ENCODE assay signal across 17 cellular contexts in genomic region chr1:54461731-54462596, GRCh38. TPM values are rescaled to one million over a fixed set of nuclear protein-coding genes. Genes with fewer than 3 reads are reported as not detected.
A peak's percentile ranks its signal among the peaks of the same experiment; 100 is the strongest.
DNase-seq lines count a peak whose midpoint lies in the region; ATAC-seq, FAIRE-seq and TF ChIP-seq lines count a peak whose summit lies in the region.
"Had no signal": no experiment of that assay in that cellular context is flagged by ENCODE, and none has a peak within 500 bp of the region (broad histone marks: within the 10 kb centered on the region; RNA-seq: fewer than 3 reads in every experiment).

No MANE protein-coding gene starts in this region.

- peak overlapping the region; percentile 79 for H2AFZ ChIP-seq in endothelial cell of umbilical vein (ENCODE audit: low read depth, low read length)

- no peaks in the 10 kb centered on the region for H3K36me3 Mint-ChIP-seq in activated CD4-positive, alpha-beta T cell treated with anti-CD3 and anti-CD28 coated beads, Interleukin-2, amount 10 ng/mL, durations not matched to agents 7 days and 5 days (ENCODE audit: low read depth)

- H3K79me2 ChIP-seq in endothelial cell of umbilical vein (ENCODE audit: control insufficient read depth, insufficient read depth, low read length): no peaks in the 10 kb centered on the region

- H3K27ac ChIP-seq in RWPE2 (ENCODE audit: poor library complexity, severe bottlenecking) (no peak overlapping the region), endothelial cell of umbilical vein (ENCODE audit: insufficient read depth, low read depth, low read length) (no peak overlapping the region)
- H3K27ac ChIP-seq: gastrocnemius medialis, prostate gland, RWPE1 had no signal

- no peak for TF ChIP-seq CTCF in RWPE2 (IDR thresholded peaks at IDR 0.05; ENCODE audit: poor library complexity, severe bottlenecking)
- no peak for TF ChIP-seq CTCF in endothelial cell of umbilical vein (IDR thresholded peaks at IDR 0.05; ENCODE audit: extremely low read depth in 1 of 2, insufficient read depth in 1 of 2, low read depth in 1 of 2, low read length in 2 of 2)

- ATAC-seq in RWPE2 (ENCODE audit: low read depth): no peak
- no peak for ATAC-seq in HG03045 (IDR thresholded peaks at IDR 0.05; ENCODE audit: unreplicated experiment)
- ATAC-seq: gastrocnemius medialis, left ventricle myocardium superior had no signal

- H3K4me3 ChIP-seq in RWPE2 (ENCODE audit: severe bottlenecking) (no peak overlapping the region), endothelial cell of umbilical vein (replicated peaks in 1 of 3; ENCODE audit: insufficient read depth in 1 of 3, low read depth in 1 of 3, low read length in 3 of 3) (no peak overlapping the region)
- H3K4me3 ChIP-seq: gastrocnemius medialis, prostate gland had no signal

- peaks cover 41% of the 10 kb centered on the region for H3K4me1 Mint-ChIP-seq in activated CD4-positive, alpha-beta T cell treated with anti-CD3 and anti-CD28 coated beads, Interleukin-2, amount 10 ng/mL, durations not matched to agents 7 days and 5 days

- no peaks in the 10 kb centered on the region for H3K27me3 ChIP-seq in RWPE2 (ENCODE audit: insufficient read depth, poor library complexity, severe bottlenecking)
- H3K27me3 ChIP-seq in endothelial cell of umbilical vein (ENCODE audit: control insufficient read depth in 2 of 2, insufficient read depth in 2 of 2, low read length in 2 of 2): no peaks in the 10 kb centered on the region
- H3K27me3 ChIP-seq: gastrocnemius medialis had no signal

- H3K9me3 ChIP-seq in RWPE2 (ENCODE audit: severe bottlenecking) (no peaks in the 10 kb centered on the region), endothelial cell of umbilical vein (replicated peaks; ENCODE audit: control insufficient read depth, insufficient read depth, low read length) (no peaks in the 10 kb centered on the region)
- H3K9me3 ChIP-seq: gastrocnemius medialis, prostate gland had no signal

- no peaks in the 10 kb centered on the region for H3K36me3 ChIP-seq in RWPE2 (ENCODE audit: low read depth)
- no peaks in the 10 kb centered on the region for H3K36me3 ChIP-seq in endothelial cell of umbilical vein (ENCODE audit: control insufficient read depth in 2 of 2, extremely low read depth in 1 of 2, insufficient read depth in 2 of 2, low read length in 2 of 2)
- H3K36me3 ChIP-seq: gastrocnemius medialis, prostate gland had no signal

- no peak overlapping the region for H3K4me3 Mint-ChIP-seq in activated CD4-positive, alpha-beta T cell treated with anti-CD3 and anti-CD28 coated beads, Interleukin-2, amount 10 ng/mL, durations not matched to agents 7 days and 5 days

- no peaks in the 10 kb centered on the region for H3K9me1 ChIP-seq in endothelial cell of umbilical vein (replicated peaks; ENCODE audit: control insufficient read depth, extremely low read depth, insufficient read depth, low read length)

- BruUV-seq in endothelial cell of umbilical vein (replicated peaks; lab: Mats Ljungman, UMichigan): no TSS peak

- intact Hi-C loops in endothelial cell of umbilical vein (cut with micrococcal nuclease) (no loop called here), posterior vena cava (cut with DNase I) (no loop called here)

- H3K9me3 Mint-ChIP-seq in activated CD4-positive, alpha-beta T cell treated with anti-CD3 and anti-CD28 coated beads, Interleukin-2, amount 10 ng/mL, durations not matched to agents 7 days and 5 days: peaks cover 3% of the 10 kb centered on the region

- no peak overlapping the region for H3K4me2 ChIP-seq in endothelial cell of umbilical vein (ENCODE audit: insufficient read depth, low read length)

- H3K4me1 ChIP-seq in RWPE2 (ENCODE audit: insufficient read depth, poor library complexity, severe bottlenecking) (no peaks in the 10 kb centered on the region), endothelial cell of umbilical vein (ENCODE audit: control insufficient read depth, extremely low read depth, insufficient read depth, low read length) (peaks cover 37% of the 10 kb centered on the region)
- H3K4me1 ChIP-seq: prostate gland had no signal

- no peak for DNase-seq in activated CD4-positive, alpha-beta T cell treated with anti-CD3 and anti-CD28 coated beads, Interleukin-2, amount 10 ng/mL, durations not matched to agents 7 days and 5 days
- DNase-seq in activated CD4-positive, alpha-beta T cell treated with anti-CD3 and anti-CD28 coated beads, Interleukin-2, amount 50 U/mL, for 1 hour: no peak
- DNase-seq in RWPE2 (ENCODE audit: low spot score): peak; percentile 26
- DNase-seq in endothelial cell of umbilical vein (ENCODE audit: low read depth, low spot score): no peak
- peak; percentile 57 for DNase-seq in posterior vena cava (ENCODE audit: low spot score)
- no peak for DNase-seq in NOMO-1 (lab: John Stamatoyannopoulos, UW; ENCODE audit: unreplicated experiment in 2 of 2)
- DNase-seq in stimulated activated CD4-positive, alpha-beta T cell treated with anti-CD3 and anti-CD28 coated beads, Interleukin-4, amount 100 ng/mL, for 1 hour: no peak
- DNase-seq: activated CD4-positive, CD25-positive, alpha-beta regulatory T cell; gastrocnemius medialis; left ventricle myocardium superior; MV-4-11; NCI-H2081 treated with DMSO at 0.1 percent for 48 hours; NCI-H748 treated with DMSO at 0.1 percent for 48 hours; T-helper 2 cell had no signal

- CTCF ChIA-PET in activated CD4-positive, alpha-beta T cell treated with anti-CD3 and anti-CD28 coated beads, Interleukin-2, amount 10 ng/mL, durations not matched to agents 7 days and 5 days (lab: Charles Lee): interaction anchor here (0.6 to 1.4 kb wide), 5 partner anchors 10 to 170 kb away, joined by 3 read pairs; no protein-coding TSS in a partner anchor
- CTCF ChIA-PET in endothelial cell of umbilical vein (lab: Charles Lee): interaction anchor here (1.2 to 2.4 kb wide), 3 partner anchors 28 to 55 kb away, joined by 3 to 8 read pairs (median 8); no protein-coding TSS in a partner anchor

- no peaks in the 10 kb centered on the region for H4K20me1 ChIP-seq in endothelial cell of umbilical vein (replicated peaks; ENCODE audit: control insufficient read depth, extremely low read depth, insufficient read depth, low read length)

- no peak for TF ChIP-seq POLR2A in endothelial cell of umbilical vein (IDR thresholded peaks at IDR 0.05; ENCODE audit: low read depth, low read length)

- H3K9ac ChIP-seq in endothelial cell of umbilical vein (replicated peaks; ENCODE audit: extremely low read depth, insufficient read depth, low read length): no peak overlapping the region

- H3K27me3 Mint-ChIP-seq in activated CD4-positive, alpha-beta T cell treated with anti-CD3 and anti-CD28 coated beads, Interleukin-2, amount 10 ng/mL, durations not matched to agents 7 days and 5 days: no peaks in the 10 kb centered on the region

- dilution Hi-C loops in endothelial cell of umbilical vein (cut with MboI; ENCODE audit: extremely low pct_ligation_motif_present, low sequenced_read_pairs): no loop called here

- FAIRE-seq in endothelial cell of umbilical vein (lab: Jason Lieb, UNC): peak; percentile 79

- peak overlapping the region; percentile 20 for H3K27ac Mint-ChIP-seq in activated CD4-positive, alpha-beta T cell treated with anti-CD3 and anti-CD28 coated beads, Interleukin-2, amount 10 ng/mL, durations not matched to agents 7 days and 5 days

- POLR2A ChIA-PET in activated CD4-positive, alpha-beta T cell treated with anti-CD3 and anti-CD28 coated beads, Interleukin-2, amount 10 ng/mL, durations not matched to agents 7 days and 5 days (lab: Charles Lee): no interaction called here
- POLR2A ChIA-PET in endothelial cell of umbilical vein (lab: Charles Lee): no interaction called here

TF ChIP-seq in endothelial cell of umbilical vein, 7 proteins besides CTCF, POLR2A, EP300 and RAD21:
- TF ChIP-seq MYC (IDR thresholded peaks at IDR 0.05; ENCODE audit: low read depth, low read length) (no peak), FOS (IDR thresholded peaks at IDR 0.05; ENCODE audit: borderline replicate concordance, insufficient read depth, low read length) (no peak), GATA2 (IDR thresholded peaks at IDR 0.05; ENCODE audit: insufficient read depth, insufficient read length, low read depth, low read length) (no peak), POLR2AphosphoS5 (IDR thresholded peaks at IDR 0.05; ENCODE audit: insufficient read depth, low read depth, low read length) (no peak), EZH2 (IDR thresholded peaks at IDR 0.05; ENCODE audit: borderline replicate concordance, low read depth, low read length, severe bottlenecking) (no peak), MAX (IDR thresholded peaks at IDR 0.05; ENCODE audit: insufficient read depth, insufficient read length) (no peak), JUN (IDR thresholded peaks at IDR 0.05; ENCODE audit: borderline replicate concordance, insufficient read depth, insufficient read length, low read depth) (no peak)

RNA-seq across cellular contexts. Expression of gene SSBP3, which starts 55.8 kb away (rescaled TPM):
- total RNA-seq in activated CD4-positive, alpha-beta T cell treated with anti-CD3 and anti-CD28 coated beads, Interleukin-2, amount 10 ng/mL, durations not matched to agents 7 days and 5 days: 100 to 1,000 TPM in 1 of 2 experiments, 10 to 100 TPM in 1; 93.4 to 127 TPM
- 49.5 and 59.4 TPM in 2 replicates for total RNA-seq in endothelial cell of umbilical vein
- polyA plus RNA-seq in endothelial cell of umbilical vein: 44.9 and 46.1 TPM in 2 replicates
- polyA plus RNA-seq in endothelial cell of umbilical vein (2011; cell fraction: cytosol; rRNA removed): 51.0 and 51.5 TPM in 2 replicates
- polyA plus RNA-seq in endothelial cell of umbilical vein (2011; cell fraction: nucleus; rRNA removed): 40.7 and 41.0 TPM in 2 replicates
- polyA plus RNA-seq in endothelial cell of umbilical vein (2012): 69.6 and 71.8 TPM in 2 replicates
- 24.9 and 28.2 TPM in 2 replicates for polyA minus RNA-seq in endothelial cell of umbilical vein
- polyA minus RNA-seq in endothelial cell of umbilical vein (2011; cell fraction: cytosol; rRNA and poly(A)+ RNA removed): 14.7 TPM
- polyA minus RNA-seq in endothelial cell of umbilical vein (2011; cell fraction: nucleus; rRNA and poly(A)+ RNA removed): 24.8 and 27.8 TPM in 2 replicates
- 10 to 100 TPM; 41.8 to 56.1 TPM for total RNA-seq in posterior vena cava

Comparison
In these comparisons a context has a peak if more than half of its experiments do, and no peak if none do; other contexts are left out.
1. DNase-seq: peak in RWPE2 (single experiment) and posterior vena cava (single experiment); none in activated CD4-positive, alpha-beta T cell treated with anti-CD3 and anti-CD28 coated beads, Interleukin-2, amount 10 ng/mL, durations not matched to agents 7 days and 5 days (single experiment), activated CD4-positive, alpha-beta T cell treated with anti-CD3 and anti-CD28 coated beads, Interleukin-2, amount 50 U/mL, for 1 hour (single experiment), endothelial cell of umbilical vein (single experiment), NOMO-1 (0 of 2) and stimulated activated CD4-positive, alpha-beta T cell treated with anti-CD3 and anti-CD28 coated beads, Interleukin-4, amount 100 ng/mL, for 1 hour (single experiment).